Comparison of ENCODE assay signal across 17 cellular contexts in the genomic region with DNA sequence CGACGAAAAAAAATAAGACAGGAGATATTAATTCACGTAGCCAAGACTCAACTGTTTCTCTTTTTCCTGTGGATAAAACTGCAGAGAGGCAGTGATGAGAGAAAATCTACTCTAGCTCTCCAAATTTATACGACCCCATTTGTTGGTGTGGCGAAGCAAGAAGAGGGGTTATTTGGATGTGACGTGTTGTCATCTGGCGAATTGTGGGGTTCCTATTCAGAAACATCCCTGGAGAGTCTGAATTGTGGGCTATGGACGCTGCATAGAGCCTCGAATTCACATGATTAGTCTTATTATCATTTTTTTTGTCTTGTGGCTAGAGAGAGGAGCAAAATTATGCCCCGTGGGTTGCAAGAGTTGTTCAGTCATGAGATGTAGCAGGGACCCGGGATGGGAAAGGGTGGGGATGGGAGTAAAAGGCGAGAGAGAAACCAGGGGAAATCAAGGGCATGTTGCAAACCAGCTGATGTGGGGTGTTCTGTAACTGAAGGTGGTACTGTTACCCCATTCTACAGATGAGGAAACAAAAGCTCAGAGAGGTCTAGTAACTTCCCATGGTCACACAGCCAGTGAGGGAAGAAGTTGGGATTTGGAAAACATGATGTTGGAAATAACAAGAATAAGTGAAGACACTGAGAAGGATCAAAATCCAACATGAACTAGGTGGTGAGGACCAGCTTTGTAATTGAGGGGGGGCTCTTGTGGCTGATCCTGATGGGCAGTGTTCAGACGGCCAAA.
DNase-seq lines count a peak whose midpoint lies in the region; ATAC-seq and TF ChIP-seq lines count a peak whose summit lies in the region.
"Had no signal": no experiment of that assay in that cellular context is flagged by ENCODE, and none has a peak within 500 bp of the region (broad histone marks: within the 10 kb centered on the region; RNA-seq: fewer than 3 reads in every experiment).

No MANE protein-coding gene starts in this region.

- peak overlapping the region; percentile 52 for H3K4me3 ChIP-seq in OCI-LY3 (ENCODE audit: low read length)
- no peak overlapping the region for H3K4me3 ChIP-seq in gastroesophageal sphincter
- H3K4me3 ChIP-seq: upper lobe of left lung had no signal

- no peaks in the 10 kb centered on the region for H3K79me2 ChIP-seq in OCI-LY3 (ENCODE audit: low read length)

- H3K4me1 ChIP-seq in OCI-LY3 (ENCODE audit: low read length) (peaks cover 93% of the 10 kb centered on the region), gastroesophageal sphincter (peaks cover 0 to 14% (median 6%) of the 10 kb centered on the region in 3 donors)

- H3K27ac ChIP-seq in OCI-LY3 (ENCODE audit: low read length) (peak overlapping the region; percentile 100), gastroesophageal sphincter (no peak overlapping the region)
- H3K27ac ChIP-seq: upper lobe of left lung had no signal

- H4K20me1 ChIP-seq in OCI-LY3 (ENCODE audit: insufficient read depth, low read length): no peaks in the 10 kb centered on the region

- H3K4me1 Mint-ChIP-seq in activated naive CD4-positive, alpha-beta T cell treated with anti-CD3 and anti-CD28 coated beads, Interleukin-2, amount 10 ng/mL, durations not matched to agents 7 days and 5 days: peaks cover 72% of the 10 kb centered on the region
- H3K4me1 Mint-ChIP-seq in effector memory CD8-positive, alpha-beta T cell (ENCODE audit: low read depth in 2 of 2): peaks cover 53 to 66% of the 10 kb centered on the region in 2 donors
- H3K4me1 Mint-ChIP-seq in stimulated activated naive CD8-positive, alpha-beta T cell treated with anti-CD3 and anti-CD28 coated beads, Interleukin-15, amount 100 ng/mL, for 72 hours: peaks cover 71% of the 10 kb centered on the region

- H3K9ac ChIP-seq in OCI-LY3 (ENCODE audit: low read length): peak overlapping the region; percentile 75

- H3K36me3 ChIP-seq in OCI-LY3 (replicated peaks; ENCODE audit: low read depth, low read length): peaks cover 2% of the 10 kb centered on the region
- no peaks in the 10 kb centered on the region for H3K36me3 ChIP-seq in gastroesophageal sphincter
- H3K36me3 ChIP-seq: upper lobe of left lung had no signal

- peak overlapping the region; percentile 16; the same call in 1 of the 2 replicates for H2AFZ ChIP-seq in OCI-LY3 (ENCODE audit: low read depth, low read length)

- H3K9me3 ChIP-seq in OCI-LY3 (ENCODE audit: insufficient read depth, low read length) (peaks cover 10% of the 10 kb centered on the region; the same call in 1 of the 2 replicates), gastroesophageal sphincter (no peaks in the 10 kb centered on the region)
- H3K9me3 ChIP-seq: upper lobe of left lung had no signal

- peaks cover 2% of the 10 kb centered on the region for H3K9me3 Mint-ChIP-seq in activated naive CD4-positive, alpha-beta T cell treated with anti-CD3 and anti-CD28 coated beads, Interleukin-2, amount 10 ng/mL, durations not matched to agents 7 days and 5 days
- H3K9me3 Mint-ChIP-seq in effector memory CD8-positive, alpha-beta T cell: peaks cover 0 to 4% of the 10 kb centered on the region in 2 donors
- no peaks in the 10 kb centered on the region for H3K9me3 Mint-ChIP-seq in stimulated activated naive CD8-positive, alpha-beta T cell treated with anti-CD3 and anti-CD28 coated beads, Interleukin-15, amount 100 ng/mL, for 72 hours
- H3K9me3 Mint-ChIP-seq: H9 had no signal

- no peak overlapping the region for H3K4me3 Mint-ChIP-seq in activated naive CD4-positive, alpha-beta T cell treated with anti-CD3 and anti-CD28 coated beads, Interleukin-2, amount 10 ng/mL, durations not matched to agents 7 days and 5 days
- peak overlapping the region; percentile 33 to 67 for H3K4me3 Mint-ChIP-seq in effector memory CD8-positive, alpha-beta T cell
- H3K4me3 Mint-ChIP-seq in stimulated activated naive CD8-positive, alpha-beta T cell treated with anti-CD3 and anti-CD28 coated beads, Interleukin-15, amount 100 ng/mL, for 72 hours: peak overlapping the region; percentile 34 to 61
- H3K4me3 Mint-ChIP-seq: H9 had no signal

- TF ChIP-seq EP300 in gastroesophageal sphincter (IDR thresholded peaks at IDR 0.05): no peak

- DNase-seq in activated naive CD4-positive, alpha-beta T cell treated with anti-CD3 and anti-CD28 coated beads, Interleukin-2, amount 10 ng/mL, durations not matched to agents 7 days and 5 days: no peak
- DNase-seq in activated naive CD4-positive, alpha-beta T cell treated with anti-CD3 and anti-CD28 coated beads, Interleukin-2, amount 50 U/mL, for 16 hours: no peak
- DNase-seq in effector memory CD8-positive, alpha-beta T cell: no peak
- DNase-seq in stimulated activated naive CD8-positive, alpha-beta T cell treated with anti-CD3 and anti-CD28 coated beads, Interleukin-15, amount 100 ng/mL, for 72 hours: no peak
- DNase-seq in globus pallidus (ENCODE audit: low spot score) (no peak), NCI-H510A treated with DMSO at 0.1 percent for 48 hours (lab: John Stamatoyannopoulos, UW) (no peak)
- DNase-seq: activated CD4-positive, CD25-positive, alpha-beta regulatory T cell; activated effector memory CD4-positive, alpha-beta T cell treated with anti-CD3 and anti-CD28 coated beads, Interleukin-2, amount 50 U/mL, for 16 hours; DMS79; H9; NCI-H2081; NCI-H510A; Right ventricle myocardium superior; stimulated activated CD4-positive, alpha-beta T cell treated with anti-CD3 and anti-CD28 coated beads, Interleukin-15, amount 100 ng/mL, for 24 hours; upper lobe of left lung had no signal

- H3K27ac Mint-ChIP-seq in activated naive CD4-positive, alpha-beta T cell treated with anti-CD3 and anti-CD28 coated beads, Interleukin-2, amount 10 ng/mL, durations not matched to agents 7 days and 5 days: peak overlapping the region; percentile 66
- peak overlapping the region; percentile 73 to 88 for H3K27ac Mint-ChIP-seq in effector memory CD8-positive, alpha-beta T cell
- H3K27ac Mint-ChIP-seq in stimulated activated naive CD8-positive, alpha-beta T cell treated with anti-CD3 and anti-CD28 coated beads, Interleukin-15, amount 100 ng/mL, for 72 hours: no peak overlapping the region
- H3K27ac Mint-ChIP-seq: H9 had no signal

- H3K27me3 ChIP-seq in OCI-LY3 (ENCODE audit: low read depth, low read length) (no peaks in the 10 kb centered on the region), gastroesophageal sphincter (peaks cover 15% of the 10 kb centered on the region)
- H3K27me3 ChIP-seq: upper lobe of left lung had no signal

- H3K27me3 Mint-ChIP-seq in activated naive CD4-positive, alpha-beta T cell treated with anti-CD3 and anti-CD28 coated beads, Interleukin-2, amount 10 ng/mL, durations not matched to agents 7 days and 5 days: peaks cover 7% of the 10 kb centered on the region
- no peaks in the 10 kb centered on the region for H3K27me3 Mint-ChIP-seq in effector memory CD8-positive, alpha-beta T cell
- no peaks in the 10 kb centered on the region for H3K27me3 Mint-ChIP-seq in stimulated activated naive CD8-positive, alpha-beta T cell treated with anti-CD3 and anti-CD28 coated beads, Interleukin-15, amount 100 ng/mL, for 72 hours

- peak overlapping the region; percentile 63 for H3K4me2 ChIP-seq in OCI-LY3 (ENCODE audit: low read length)

- no peak for ATAC-seq in effector memory CD8-positive, alpha-beta T cell (replicated peaks)
- ATAC-seq in stimulated activated naive CD8-positive, alpha-beta T cell treated with anti-CD3 and anti-CD28 coated beads, Interleukin-15, amount 100 ng/mL, for 72 hours: no peak
- no peak for ATAC-seq in gastroesophageal sphincter

- peaks cover 7% of the 10 kb centered on the region for H3K36me3 Mint-ChIP-seq in activated naive CD4-positive, alpha-beta T cell treated with anti-CD3 and anti-CD28 coated beads, Interleukin-2, amount 10 ng/mL, durations not matched to agents 7 days and 5 days
- H3K36me3 Mint-ChIP-seq in effector memory CD8-positive, alpha-beta T cell (ENCODE audit: insufficient read depth): peaks cover 8% of the 10 kb centered on the region

- CTCF ChIA-PET in activated naive CD4-positive, alpha-beta T cell treated with anti-CD3 and anti-CD28 coated beads, Interleukin-2, amount 10 ng/mL, durations not matched to agents 7 days and 5 days (lab: Charles Lee): no interaction called here

- no peak for TF ChIP-seq POLR2A in gastroesophageal sphincter (IDR thresholded peaks at IDR 0.05)

- TF ChIP-seq CTCF in OCI-LY3 (IDR thresholded peaks at IDR 0.05; ENCODE audit: low read depth, low read length): no peak
- TF ChIP-seq CTCF in gastroesophageal sphincter (IDR thresholded peaks at IDR 0.05): no peak

- WGBS in gastroesophageal sphincter (ENCODE audit: low coverage in 1 of 2), 2 donors: 94% methylated on average over 12 to 13 of the region's 13 CpGs

Comparison
In these comparisons a context has a peak if more than half of its experiments do, and no peak if none do; other contexts are left out.
1. H3K27ac Mint-ChIP-seq: peak in activated naive CD4-positive, alpha-beta T cell treated with anti-CD3 and anti-CD28 coated beads, Interleukin-2, amount 10 ng/mL, durations not matched to agents 7 days and 5 days (single experiment) and effector memory CD8-positive, alpha-beta T cell (2 of 2); none in stimulated activated naive CD8-positive, alpha-beta T cell treated with anti-CD3 and anti-CD28 coated beads, Interleukin-15, amount 100 ng/mL, for 72 hours (0 of 2).